24 cellular contexts compared by ENCODE assay signal in the genomic region with DNA sequence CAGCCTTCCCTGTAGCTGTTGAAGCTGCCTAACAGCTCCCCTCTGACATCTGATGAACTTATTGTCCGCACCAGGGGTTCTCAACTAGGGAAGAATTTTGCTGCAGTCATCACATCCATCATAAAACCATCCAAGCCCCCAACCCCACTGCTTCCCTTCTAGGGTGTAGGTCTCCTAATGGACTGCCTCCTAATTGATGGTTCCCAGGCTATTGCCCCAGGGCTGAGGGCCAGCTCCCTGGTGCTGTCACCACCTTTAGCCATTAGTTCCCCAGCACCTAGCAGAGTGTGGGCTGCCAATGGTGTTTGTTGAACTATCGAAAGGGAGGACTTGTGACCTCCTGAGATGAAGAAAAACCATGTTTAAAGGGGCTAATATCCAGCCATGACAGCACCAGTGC.
"Had no signal": no experiment of that assay in that cellular context is flagged by ENCODE, and none has a peak within 500 bp of the region (broad histone marks: within the 10 kb centered on the region; RNA-seq: fewer than 3 reads in every experiment).

No MANE protein-coding gene starts in this region.

- H3K4me3 ChIP-seq: colonic mucosa, esophagus muscularis mucosa, gastroesophageal sphincter, heart left ventricle, hepatocyte, left lung, mucosa of descending colon, skin epidermis, spleen, suprapubic skin, transverse colon, upper lobe of right lung, uterus had no signal

- ATAC-seq: foreskin keratinocyte; gastroesophageal sphincter; left cardiac atrium; left lung; mucosa of descending colon; natural killer cell treated with Interleukin-12 subunit alpha and Interleukin-12 subunit beta and Interleukin-15 and Interleukin-18, amount 100 ng/mL, for 72 hours; right cardiac atrium; upper lobe of right lung had no signal

- H3K4me1 ChIP-seq: colonic mucosa, esophagus muscularis mucosa, gastroesophageal sphincter, left lung, parathyroid adenoma, spleen, suprapubic skin, transverse colon, upper lobe of right lung, uterus had no signal

- H3K9me3 ChIP-seq: colonic mucosa, esophagus muscularis mucosa, gastroesophageal sphincter, heart left ventricle, left lung, mucosa of descending colon, spleen, suprapubic skin, transverse colon, upper lobe of right lung, uterus had no signal

- H3K36me3 ChIP-seq: colonic mucosa, esophagus muscularis mucosa, gastroesophageal sphincter, heart left ventricle, left lung, spleen, suprapubic skin, transverse colon, upper lobe of right lung, uterus had no signal

- H3K27ac ChIP-seq: colonic mucosa, esophagus muscularis mucosa, foreskin keratinocyte, gastroesophageal sphincter, heart left ventricle, hepatocyte, left lung, parathyroid adenoma, skin epidermis, spleen, suprapubic skin, transverse colon, upper lobe of right lung, uterus had no signal

- DNase-seq: colonic mucosa; effector memory CD4-positive, alpha-beta T cell; foreskin keratinocyte; heart left ventricle; left cardiac atrium; mesenchymal stem cell; mucosa of descending colon; naive B cell; right cardiac atrium; spleen; stimulated activated CD4-positive, alpha-beta T cell treated with anti-CD3 and anti-CD28 coated beads, Interleukin-4, amount 100 ng/mL, for 4 hours; stimulated activated naive CD4-positive, alpha-beta T cell; stimulated activated naive CD8-positive, alpha-beta T cell treated with anti-CD3 and anti-CD28 coated beads, Interleukin-15, amount 100 ng/mL, for 72 hours; transverse colon; upper lobe of right lung; uterus had no signal
